9 cellular contexts compared by ENCODE assay signal in the genomic region with DNA sequence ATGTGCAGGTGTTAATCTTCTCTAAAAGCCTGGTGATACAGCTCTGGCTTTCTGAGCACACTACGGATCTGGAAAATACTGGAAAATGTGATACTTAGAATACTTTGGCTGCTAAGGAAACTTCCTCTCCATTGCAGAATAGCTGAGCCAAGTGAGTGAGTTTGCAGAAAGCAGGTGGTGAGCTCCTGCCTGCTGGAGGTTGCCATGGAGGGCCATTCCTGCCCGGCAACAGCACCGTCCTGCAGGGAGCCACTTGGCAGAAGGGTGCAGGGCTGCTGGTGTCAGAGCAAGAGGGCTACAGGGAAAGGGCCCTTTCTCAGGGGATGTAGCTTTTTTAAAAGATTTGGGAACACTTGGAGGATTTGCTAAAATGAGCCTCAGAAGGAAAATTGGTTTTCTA. TPM values are rescaled to one million over a fixed set of nuclear protein-coding genes. Genes with fewer than 3 reads are reported as not detected.
DNase-seq lines count a peak whose midpoint lies in the region; ATAC-seq, FAIRE-seq and TF ChIP-seq lines count a peak whose summit lies in the region.
"Had no signal": no experiment of that assay in that cellular context is flagged by ENCODE, and none has a peak within 500 bp of the region (broad histone marks: within the 10 kb centered on the region; RNA-seq: fewer than 3 reads in every experiment).

No MANE protein-coding gene starts in this region.

- H3K9me3 ChIP-seq in A549 = no peaks in the 10 kb centered on the region
- H3K9me3 ChIP-seq in IMR-90 (ENCODE audit: control insufficient read depth, insufficient read depth, low read length) = no peaks in the 10 kb centered on the region

- no peak overlapping the region for H2AK5ac ChIP-seq in IMR-90 (ENCODE audit: low read depth, low read length)

- dilution Hi-C loops in IMR-90 (cut with HindIII; ENCODE audit: low sequenced_read_pairs, unreplicated experiment) = no loop called here

- in situ Hi-C loops in IMR-90 (cut with MboI; ENCODE audit: low sequenced_read_pairs) = no loop called here

- no peak overlapping the region for H2BK15ac ChIP-seq in IMR-90 (ENCODE audit: low read depth, low read length)

- TF ChIP-seq EP300 in A549 (IDR thresholded peaks at IDR 0.05) = no peak

- WGBS in A549 (ENCODE audit: missing lambda C conversion rate) = 82% methylated on average over 3 of the region's 3 CpGs
- WGBS in IMR-90 (ENCODE audit: extremely low coverage in 2 of 2, insufficient read length in 1 of 2), 2 experiments = 100% methylated on average over 2 of the region's 3 CpGs; no CpG with 5 or more reads in 1 of the 2 experiments

- no peaks in the 10 kb centered on the region for H3K27me3 Mint-ChIP-seq in activated T-helper 17 cell treated with anti-CD3 and anti-CD28 coated beads, Interleukin-2, amount 50 U/mL, for 72 hours

- H3K14ac ChIP-seq in IMR-90 (replicated peaks; ENCODE audit: low read depth, low read length) = no peak overlapping the region

- H3K4ac ChIP-seq in IMR-90 (ENCODE audit: low read depth, low read length) = no peak overlapping the region

- H3K4me2 ChIP-seq in A549 = no peak overlapping the region
- no peak overlapping the region for H3K4me2 ChIP-seq in IMR-90 (ENCODE audit: low read depth, low read length)

- H2BK20ac ChIP-seq in IMR-90 (ENCODE audit: low read depth, low read length) = no peak overlapping the region

- H3K4me3 Mint-ChIP-seq in activated T-helper 17 cell treated with anti-CD3 and anti-CD28 coated beads, Interleukin-2, amount 50 U/mL, for 72 hours = no peak overlapping the region

- peaks cover 0 to 8% of the 10 kb centered on the region in 2 experiments; a peak in 2 of 4 replicates for H3K79me1 ChIP-seq in IMR-90 (ENCODE audit: low read depth in 1 of 2, low read length in 2 of 2)

- no peak overlapping the region for H2BK120ac ChIP-seq in IMR-90 (ENCODE audit: low read depth, low read length)

- no peak overlapping the region for H4K5ac ChIP-seq in IMR-90 (ENCODE audit: low read depth, low read length)

- H3K27ac Mint-ChIP-seq in activated T-helper 17 cell treated with anti-CD3 and anti-CD28 coated beads, Interleukin-2, amount 50 U/mL, for 72 hours = peak overlapping the region; percentile 25
- H3K27ac Mint-ChIP-seq: activated T-helper 2 cell treated with anti-CD3 and anti-CD28 coated beads, Interferon-gamma antibody, Interleukin-2, Interleukin-4, amounts not matched to agents 10 μg/mL and 5 μg/mL and 100 μg/mL, durations not matched to agents 14 hours and 24 hours and 36 hours had no signal

- no peak overlapping the region for H2AK9ac ChIP-seq in IMR-90 (replicated peaks; ENCODE audit: low read depth, low read length, poor library complexity)

- H3K9me3 Mint-ChIP-seq in activated T-helper 17 cell treated with anti-CD3 and anti-CD28 coated beads, Interleukin-2, amount 50 U/mL, for 72 hours = no peaks in the 10 kb centered on the region
- H3K9me3 Mint-ChIP-seq: activated T-helper 2 cell treated with anti-CD3 and anti-CD28 coated beads, Interferon-gamma antibody, Interleukin-2, Interleukin-4, amounts not matched to agents 10 μg/mL and 5 μg/mL and 100 μg/mL, durations not matched to agents 14 hours and 24 hours and 36 hours had no signal

- ATAC-seq in A549 (peak in 1 of 2 experiments; percentile 59; a peak in 3 of 6 replicates), IMR-90 (ENCODE audit: low read depth) (no peak), GM21390 (IDR thresholded peaks at IDR 0.05; ENCODE audit: unreplicated experiment) (no peak)
- no peak for ATAC-seq in activated T-helper 17 cell treated with anti-CD3 and anti-CD28 coated beads, Interleukin-2, amount 50 U/mL, for 72 hours (replicated peaks)

- H3K9me1 ChIP-seq in IMR-90 (ENCODE audit: insufficient read depth, low read length) = no peaks in the 10 kb centered on the region; the same call in 1 of the 2 replicates

- POLR2A ChIA-PET in A549 (lab: Yijun Ruan, JAX) = no interaction called here
- POLR2A ChIA-PET in IMR-90 (lab: Charles Lee; ENCODE audit: unreplicated experiment) = no interaction called here

- H3K36me3 ChIP-seq in IMR-90 (ENCODE audit: control insufficient read depth, insufficient read depth, low read length) = peaks cover 59% of the 10 kb centered on the region

- H3K23ac ChIP-seq in IMR-90 (ENCODE audit: low read depth, low read length) = no peak overlapping the region

- no peak overlapping the region for H4K91ac ChIP-seq in IMR-90 (ENCODE audit: insufficient read depth, low read depth, low read length)

- intact Hi-C loops in IMR-90 (cut with micrococcal nuclease) = no loop called here

- no peaks in the 10 kb centered on the region for H3K27me3 ChIP-seq in IMR-90 (ENCODE audit: control insufficient read depth, insufficient read depth, low read length)

- H3K27ac ChIP-seq in A549 (no peak overlapping the region), IMR-90 (ENCODE audit: insufficient read depth, low read length) (no peak overlapping the region)

- DNase-seq in A549 (ENCODE audit: low read depth in 1 of 2, low spot score in 1 of 2) = no peak
- no peak for DNase-seq in IMR-90
- peak; percentile 18 to 38 for DNase-seq in lung microvascular endothelial cell (ENCODE audit: low read depth in 2 of 2)
- no peak for DNase-seq in GF-D8 (lab: John Stamatoyannopoulos, UW)
- no peak for DNase-seq in activated gamma-delta T cell (lab: John Stamatoyannopoulos, UW)
- DNase-seq in activated CD4-positive, alpha-beta T cell treated with anti-CD3 and anti-CD28 coated beads for 4 hours = no peak

- no peak overlapping the region for H2BK5ac ChIP-seq in IMR-90 (ENCODE audit: low read depth, low read length, poor library complexity, severe bottlenecking)

- TF ChIP-seq CTCF in A549 (IDR thresholded peaks at IDR 0.05) (no peak), IMR-90 (conservative IDR thresholded peaks at IDR 0.05; ENCODE audit: low read depth, low read length) (no peak)

- H3K4me1 ChIP-seq in A549 (no peaks in the 10 kb centered on the region), IMR-90 (ENCODE audit: control insufficient read depth, insufficient read depth, low read length) (no peaks in the 10 kb centered on the region)

- H4K20me1 ChIP-seq in IMR-90 (ENCODE audit: insufficient read depth, low read length) = no peaks in the 10 kb centered on the region; the same call in 1 of the 2 replicates

- H3K9ac ChIP-seq in IMR-90 (ENCODE audit: low read depth, low read length) = no peak overlapping the region

- H3K4me3 ChIP-seq in A549 = no peak overlapping the region
- H3K4me3 ChIP-seq in IMR-90 (ENCODE audit: insufficient read depth, low read depth, low read length) = no peak overlapping the region

- no peak overlapping the region for H2AFZ ChIP-seq in IMR-90 (replicated peaks; ENCODE audit: low read length, poor library complexity)

- H3K56ac ChIP-seq in IMR-90 (ENCODE audit: extremely low read depth, insufficient read depth, low read length) = no peak overlapping the region

- no peak for FAIRE-seq in A549 (lab: Jason Lieb, UNC)

- no peak for TF ChIP-seq POLR2A in A549 (IDR thresholded peaks at IDR 0.05; ENCODE audit: low read length)
- TF ChIP-seq POLR2A in IMR-90 (IDR thresholded peaks at IDR 0.05; ENCODE audit: low read depth, low read length) = no peak

- no peak overlapping the region for H3K18ac ChIP-seq in IMR-90 (ENCODE audit: low read depth, low read length)

- CTCF ChIA-PET in A549 (lab: Yijun Ruan, JAX) (interaction anchor here (1.0 kb wide), 1 partner anchor 40 kb away, joined by 3 read pairs; the partner anchor contains the start of gene SECISBP2), IMR-90 (lab: Yijun Ruan, JAX) (no interaction called here)

- TSS peak; percentile 54 for BruUV-seq in IMR-90 (replicated peaks; lab: Mats Ljungman, UMichigan)

- H3K4me1 Mint-ChIP-seq in activated T-helper 17 cell treated with anti-CD3 and anti-CD28 coated beads, Interleukin-2, amount 50 U/mL, for 72 hours = no peaks in the 10 kb centered on the region

- TF ChIP-seq RAD21 in A549 (conservative IDR thresholded peaks at IDR 0.05 in 1 of 2, IDR thresholded peaks at IDR 0.05 in 1 of 2) (no peak), IMR-90 (IDR thresholded peaks at IDR 0.05; ENCODE audit: low read length) (no peak)

- no peak overlapping the region for H4K8ac ChIP-seq in IMR-90 (ENCODE audit: low read depth in 2 of 2, low read length in 2 of 2)

- peaks cover 83% of the 10 kb centered on the region for H3K36me3 Mint-ChIP-seq in activated T-helper 17 cell treated with anti-CD3 and anti-CD28 coated beads, Interleukin-2, amount 50 U/mL, for 72 hours (ENCODE audit: low read depth)

TF ChIP-seq in A549, 52 proteins besides CTCF, POLR2A, EP300 and RAD21 (continues in another document):
- no peak for TF ChIP-seq TP53 (CRISPR knock-in tag; IDR thresholded peaks at IDR 0.05)

TF ChIP-seq in IMR-90, 13 proteins besides CTCF, POLR2A, EP300 and RAD21:
- TF ChIP-seq RFX5 (IDR thresholded peaks at IDR 0.05; ENCODE audit: low read depth, low read length) (peak; percentile 70), MAFK (IDR thresholded peaks at IDR 0.05; ENCODE audit: low read depth, low read length) (no peak)

RNA-seq across cellular contexts. Expression of gene SECISBP2, which starts 40.7 kb away (rescaled TPM):
- polyA plus RNA-seq in A549 (2011; rRNA removed) (39.0 and 43.4 TPM in 2 replicates), A549 (2017; fragmentation: RNase III; extraction: RNeasy Plus Mini Kit Qiagen cat#74134 plus additional on column Dnase treatment) (16.3 to 18.3 TPM (median 16.9 TPM) in 3 replicates), IMR-90 (2012; rRNA removed) (14.4 and 16.4 TPM in 2 replicates)
- 11.8 and 12.8 TPM in 2 replicates for polyA plus RNA-seq in A549 (2012; cell fraction: cytosol; rRNA removed)
- 19.3 and 30.8 TPM in 2 replicates for polyA plus RNA-seq in A549 (2012; cell fraction: nucleus; rRNA removed)
- 27.4 and 32.8 TPM in 2 replicates for polyA minus RNA-seq in A549 (2011; rRNA and poly(A)+ RNA removed)
- total RNA-seq in IMR-90 (2012; rRNA removed) (18.8 and 19.7 TPM in 2 replicates), lung microvascular endothelial cell (16.8 and 27.4 TPM in 2 replicates)
- polyA plus RNA-seq in IMR-90 (2012; cell fraction: cytosol; rRNA removed) = 5.2 and 5.9 TPM in 2 replicates
- 28.0 and 65.2 TPM in 2 replicates for polyA plus RNA-seq in IMR-90 (2012; cell fraction: nucleus; rRNA removed; ENCODE audit: low replicate concordance)
- 10 to 100 TPM; 33.1 to 40.1 TPM for total RNA-seq in activated T-helper 17 cell treated with anti-CD3 and anti-CD28 coated beads, Interleukin-2, amount 50 U/mL, for 72 hours

RNA-seq across cellular contexts. Expression of gene CKS2, which starts 48.0 kb away (rescaled TPM):
- polyA plus RNA-seq in A549 (2011; rRNA removed) (475 and 515 TPM in 2 replicates), A549 (2017; fragmentation: RNase III; extraction: RNeasy Plus Mini Kit Qiagen cat#74134 plus additional on column Dnase treatment) (524 to 660 TPM (median 576 TPM) in 3 replicates), IMR-90 (2012; rRNA removed) (261 and 325 TPM in 2 replicates)
- 721 and 865 TPM in 2 replicates for polyA plus RNA-seq in A549 (2012; cell fraction: cytosol; rRNA removed)
- polyA plus RNA-seq in A549 (2012; cell fraction: nucleus; rRNA removed) = 162 and 283 TPM in 2 replicates
- polyA minus RNA-seq in A549 (2011; rRNA and poly(A)+ RNA removed) = 152 and 236 TPM in 2 replicates
- total RNA-seq in IMR-90 (2012; rRNA removed) (192 and 322 TPM in 2 replicates), lung microvascular endothelial cell (60.3 and 94.8 TPM in 2 replicates)
- polyA plus RNA-seq in IMR-90 (2012; cell fraction: cytosol; rRNA removed) = 28.4 and 79.6 TPM in 2 replicates
- 30.5 and 89.8 TPM in 2 replicates for polyA plus RNA-seq in IMR-90 (2012; cell fraction: nucleus; rRNA removed; ENCODE audit: low replicate concordance)
- 100 to 1,000 TPM; 179 to 230 TPM for total RNA-seq in activated T-helper 17 cell treated with anti-CD3 and anti-CD28 coated beads, Interleukin-2, amount 50 U/mL, for 72 hours

Comparison
In these comparisons a context has a peak if more than half of its experiments do, and no peak if none do; other contexts are left out.
1. DNase-seq: peak in lung microvascular endothelial cell (2 of 2); none in A549 (0 of 2), IMR-90 (single experiment), GF-D8 (single experiment), activated gamma-delta T cell (single experiment) and activated CD4-positive, alpha-beta T cell treated with anti-CD3 and anti-CD28 coated beads for 4 hours (0 of 2).